In the genomic region with DNA sequence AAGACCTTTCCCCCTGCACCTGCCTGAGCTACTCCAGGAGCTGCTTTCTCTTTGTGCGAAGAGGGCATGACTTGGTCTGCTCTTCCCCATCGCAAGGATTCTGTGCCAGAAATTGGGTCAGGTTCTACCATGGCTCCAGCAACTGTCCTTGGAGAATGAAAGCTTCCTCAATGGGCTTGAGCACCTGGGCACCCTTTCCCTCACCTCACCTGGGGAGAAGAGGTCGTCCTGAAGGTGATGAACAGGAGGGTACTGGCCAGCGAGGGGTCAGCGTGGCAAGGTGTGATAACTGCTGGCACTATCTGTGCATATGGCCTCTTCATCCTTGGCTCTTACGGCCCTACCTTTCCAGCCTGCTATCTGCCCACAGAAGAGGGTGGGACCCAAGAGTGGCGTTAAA, we compare ENCODE assay signal across 8 cellular contexts. TPM values are rescaled to one million over a fixed set of nuclear protein-coding genes. Genes with fewer than 3 reads are reported as not detected.
A peak's percentile ranks its signal among the peaks of the same experiment; 100 is the strongest.
DNase-seq lines count a peak whose midpoint lies in the region; ATAC-seq and TF ChIP-seq lines count a peak whose summit lies in the region.

No MANE protein-coding gene starts in this region.

- H3K27ac ChIP-seq in 22Rv1 = peak overlapping the region; percentile 89

- H3K4me1 Mint-ChIP-seq in HFFc6 (ENCODE audit: low read depth) = peaks cover 64% of the 10 kb centered on the region
- H3K4me1 Mint-ChIP-seq in central memory CD8-positive, alpha-beta T cell = peaks cover 54% of the 10 kb centered on the region
- peaks cover 60 to 64% of the 10 kb centered on the region in 2 donors for H3K4me1 Mint-ChIP-seq in natural killer cell treated with Interleukin-12 subunit alpha and Interleukin-12 subunit beta and Interleukin-15 and Interleukin-18, amount 100 ng/mL, for 72 hours (ENCODE audit: low read depth in 2 of 2)

- DNase-seq in HFFc6 (no peak), hepatic stellate cell (ENCODE audit: low spot score) (no peak)
- no peak for DNase-seq in central memory CD8-positive, alpha-beta T cell (ENCODE audit: low spot score in 2 of 2)
- DNase-seq in natural killer cell treated with Interleukin-12 subunit alpha and Interleukin-12 subunit beta and Interleukin-15 and Interleukin-18, amount 100 ng/mL, for 72 hours (ENCODE audit: low spot score) = no peak

- H3K36me3 Mint-ChIP-seq in HFFc6 (ENCODE audit: low read depth) = peaks cover 50% of the 10 kb centered on the region
- peaks cover 55% of the 10 kb centered on the region for H3K36me3 Mint-ChIP-seq in central memory CD8-positive, alpha-beta T cell (ENCODE audit: insufficient read depth)
- H3K36me3 Mint-ChIP-seq in natural killer cell treated with Interleukin-12 subunit alpha and Interleukin-12 subunit beta and Interleukin-15 and Interleukin-18, amount 100 ng/mL, for 72 hours = peaks cover 31% of the 10 kb centered on the region

- H3K4me3 Mint-ChIP-seq in HFFc6 = peak overlapping the region; percentile 72; the same call in 1 of the 2 replicates
- peak overlapping the region; percentile 75 for H3K4me3 Mint-ChIP-seq in central memory CD8-positive, alpha-beta T cell
- peak overlapping the region; percentile 77 for H3K4me3 Mint-ChIP-seq in natural killer cell treated with Interleukin-12 subunit alpha and Interleukin-12 subunit beta and Interleukin-15 and Interleukin-18, amount 100 ng/mL, for 72 hours

- no peak for TF ChIP-seq CTCF in 22Rv1 (IDR thresholded peaks at IDR 0.05)
- no peak for TF ChIP-seq CTCF in HFFc6 (IDR thresholded peaks at IDR 0.05)

- no peak overlapping the region for H3K27ac Mint-ChIP-seq in HFFc6
- H3K27ac Mint-ChIP-seq in central memory CD8-positive, alpha-beta T cell (ENCODE audit: low read depth) = peak overlapping the region; percentile 76
- H3K27ac Mint-ChIP-seq in natural killer cell treated with Interleukin-12 subunit alpha and Interleukin-12 subunit beta and Interleukin-15 and Interleukin-18, amount 100 ng/mL, for 72 hours = peak overlapping the region in 1 of 2 donors; percentile 51

- no peaks in the 10 kb centered on the region for H3K9me3 Mint-ChIP-seq in HFFc6
- H3K9me3 Mint-ChIP-seq in central memory CD8-positive, alpha-beta T cell = no peaks in the 10 kb centered on the region
- no peaks in the 10 kb centered on the region for H3K9me3 Mint-ChIP-seq in natural killer cell treated with Interleukin-12 subunit alpha and Interleukin-12 subunit beta and Interleukin-15 and Interleukin-18, amount 100 ng/mL, for 72 hours

- H3K27me3 Mint-ChIP-seq in HFFc6 (ENCODE audit: insufficient read depth) = peaks cover 3% of the 10 kb centered on the region
- H3K27me3 Mint-ChIP-seq in central memory CD8-positive, alpha-beta T cell = no peaks in the 10 kb centered on the region
- no peaks in the 10 kb centered on the region for H3K27me3 Mint-ChIP-seq in natural killer cell treated with Interleukin-12 subunit alpha and Interleukin-12 subunit beta and Interleukin-15 and Interleukin-18, amount 100 ng/mL, for 72 hours

- ATAC-seq in central memory CD8-positive, alpha-beta T cell (replicated peaks; ENCODE audit: extremely low read depth, poor library complexity, severe bottlenecking) = no peak
- no peak for ATAC-seq in natural killer cell treated with Interleukin-12 subunit alpha and Interleukin-12 subunit beta and Interleukin-15 and Interleukin-18, amount 100 ng/mL, for 72 hours
- ATAC-seq in GM21619 (IDR thresholded peaks at IDR 0.05; ENCODE audit: unreplicated experiment) (no peak), HG02870 (IDR thresholded peaks at IDR 0.05; ENCODE audit: unreplicated experiment) (no peak), HG02798 (IDR thresholded peaks at IDR 0.05; ENCODE audit: poor library complexity, unreplicated experiment) (no peak)

RNA-seq across cellular contexts. Expression of a gene that starts 0.9 kb away (rescaled TPM):
- 10 to 100 TPM; 25.8 to 30.6 (median 29.2) TPM for total RNA-seq in HFFc6 (2021; fragmentation: NEBNext Ultra II Directional; extraction: Animal tissue kit (Norgen Biotek cat#: 25700))
- total RNA-seq in natural killer cell treated with Interleukin-12 subunit alpha and Interleukin-12 subunit beta and Interleukin-15 and Interleukin-18, amount 100 ng/mL, for 72 hours = 10 to 100 TPM; 25.7 to 36.0 TPM

RNA-seq across cellular contexts. Expression of a gene that starts 5.1 kb away (rescaled TPM):
- 100 to 1,000 TPM; 157 to 196 (median 179) TPM for total RNA-seq in HFFc6 (2021; fragmentation: NEBNext Ultra II Directional; extraction: Animal tissue kit (Norgen Biotek cat#: 25700))
- 100 to 1,000 TPM; 198 to 250 TPM for total RNA-seq in natural killer cell treated with Interleukin-12 subunit alpha and Interleukin-12 subunit beta and Interleukin-15 and Interleukin-18, amount 100 ng/mL, for 72 hours
